Comparison of ENCODE assay signal across 23 cellular contexts in genomic region chr1:143691400-143691891, GRCh38.
DNase-seq lines count a peak whose midpoint lies in the region; ATAC-seq and TF ChIP-seq lines count a peak whose summit lies in the region.
"Had no signal": no experiment of that assay in that cellular context is flagged by ENCODE, and none has a peak within 500 bp of the region (broad histone marks: within the 10 kb centered on the region; RNA-seq: fewer than 3 reads in every experiment).

No MANE protein-coding gene starts in this region.

- dilution Hi-C loops in mammary epithelial cell (cut with HindIII; ENCODE audit: low sequenced_read_pairs): no loop called here

- intact Hi-C loops in mammary epithelial cell (cut with micrococcal nuclease): no loop called here

- H3K79me2 ChIP-seq in mammary epithelial cell (ENCODE audit: insufficient read depth, low read length): no peaks in the 10 kb centered on the region
- no peaks in the 10 kb centered on the region for H3K79me2 ChIP-seq in osteoblast (ENCODE audit: insufficient read depth, low read length)

- no peaks in the 10 kb centered on the region; the same call in 1 of the 2 replicates for H3K27me3 ChIP-seq in MG63
- peaks cover 2% of the 10 kb centered on the region for H3K27me3 ChIP-seq in mammary epithelial cell (ENCODE audit: insufficient read depth, low read length)
- no peaks in the 10 kb centered on the region for H3K27me3 ChIP-seq in osteoblast (ENCODE audit: insufficient read depth, low read length)

- TSS peak; percentile 85 for BruUV-seq in mammary epithelial cell (replicated peaks; lab: Mats Ljungman, UMichigan)

- no peak overlapping the region for H3K27ac ChIP-seq in mammary epithelial cell (ENCODE audit: insufficient read depth, low read depth, low read length)
- no peak overlapping the region for H3K27ac ChIP-seq in osteoblast (ENCODE audit: low read depth, low read length)
- H3K27ac ChIP-seq: heart right ventricle, KMS-11, skin epidermis, VCaP had no signal

- 0% methylated on average over 1 of the region's 27 CpGs for WGBS in mammary epithelial cell (ENCODE audit: low coverage, missing lambda C conversion rate)

- H3K36me3 ChIP-seq in MG63 (no peaks in the 10 kb centered on the region), mammary epithelial cell (ENCODE audit: insufficient read depth, low read length) (no peaks in the 10 kb centered on the region), osteoblast (ENCODE audit: insufficient read depth, low read length) (no peaks in the 10 kb centered on the region)
- H3K36me3 ChIP-seq: heart right ventricle had no signal

- H3K4me3 ChIP-seq in MG63: no peak overlapping the region
- no peak overlapping the region for H3K4me3 ChIP-seq in mammary epithelial cell (replicated peaks in 1 of 3; ENCODE audit: insufficient read depth in 1 of 3, low read depth in 2 of 3, low read length in 3 of 3)
- H3K4me3 ChIP-seq in osteoblast (ENCODE audit: insufficient read depth, low read length): no peak overlapping the region
- H3K4me3 ChIP-seq: heart right ventricle, mucosa of descending colon, skin epidermis had no signal

- H3K4me2 ChIP-seq in mammary epithelial cell (ENCODE audit: insufficient read depth, low read depth, low read length): no peak overlapping the region
- H3K4me2 ChIP-seq in osteoblast (ENCODE audit: insufficient read depth, low read length): no peak overlapping the region
- H3K4me2 ChIP-seq: KMS-11 had no signal

- no peak for ATAC-seq in GM18511 (IDR thresholded peaks at IDR 0.05; ENCODE audit: unreplicated experiment)
- no peak for ATAC-seq in HG03571 (IDR thresholded peaks at IDR 0.05; ENCODE audit: unreplicated experiment)
- ATAC-seq: heart right ventricle; left colon; mucosa of descending colon; stimulated activated effector memory CD8-positive, alpha-beta T cell treated with anti-CD3 and anti-CD28 coated beads, Interleukin-12 subunit alpha, Interleukin-12 subunit beta, amount 100 ng/mL, for 72 hours had no signal

- in situ Hi-C loops in mammary epithelial cell (cut with MboI; ENCODE audit: low sequenced_read_pairs in 2 of 2): no loop called here

- H3K9ac ChIP-seq in mammary epithelial cell (ENCODE audit: insufficient read depth, low read length): no peak overlapping the region
- H3K9ac ChIP-seq: KMS-11 had no signal

- CTCF ChIA-PET in mammary epithelial cell (lab: Charles Lee; ENCODE audit: low non-redundant PET): no interaction called here

- no peaks in the 10 kb centered on the region for H4K20me1 ChIP-seq in mammary epithelial cell (ENCODE audit: insufficient read depth, low read length)
- H4K20me1 ChIP-seq in osteoblast (ENCODE audit: insufficient read depth, low read length): no peaks in the 10 kb centered on the region

- H2AFZ ChIP-seq in mammary epithelial cell (ENCODE audit: low read depth, low read length) (no peak overlapping the region), osteoblast (ENCODE audit: low read length) (no peak overlapping the region)

- TF ChIP-seq CTCF in mammary epithelial cell (conservative IDR thresholded peaks at IDR 0.05 in 1 of 2, IDR thresholded peaks at IDR 0.05 in 1 of 2; ENCODE audit: extremely low read depth in 1 of 2, insufficient read depth in 1 of 2, low read depth in 1 of 2, low read length in 2 of 2): no peak
- no peak for TF ChIP-seq CTCF in osteoblast (IDR thresholded peaks at IDR 0.05; ENCODE audit: extremely low read depth, low read depth, low read length)

- DNase-seq in NCI-H748 (lab: John Stamatoyannopoulos, UW; ENCODE audit: unreplicated experiment) (peak; percentile 37), NCI-H748 treated with DMSO at 0.1 percent for 48 hours (lab: John Stamatoyannopoulos, UW) (no peak), MG63 (peak; percentile 69), mammary epithelial cell (peak; percentile 50), osteoblast (ENCODE audit: insufficient read length, low spot score, missing footprints) (peak; percentile 71), Kasumi-1 (lab: John Stamatoyannopoulos, UW) (no peak)
- DNase-seq: 8988T; activated CD8-positive, alpha-beta memory T cell treated with anti-CD3 and anti-CD28 coated beads for 24 hours; CD4-positive, alpha-beta memory T cell; cortex of kidney; DND-41; heart right ventricle; left colon; mucosa of descending colon; NCI-H146; NCI-H446 treated with DMSO at 0.1 percent for 48 hours; trophoblast cell had no signal

- H3K9me3 ChIP-seq in MG63 (no peaks in the 10 kb centered on the region), mammary epithelial cell (replicated peaks; ENCODE audit: insufficient read depth, low read length) (no peaks in the 10 kb centered on the region), osteoblast (ENCODE audit: low read depth, low read length) (no peaks in the 10 kb centered on the region)
- H3K9me3 ChIP-seq: heart right ventricle, mucosa of descending colon had no signal

- H3K4me1 ChIP-seq in mammary epithelial cell (ENCODE audit: insufficient read depth, low read length) (no peaks in the 10 kb centered on the region), osteoblast (ENCODE audit: insufficient read depth, low read length) (no peaks in the 10 kb centered on the region)
- H3K4me1 ChIP-seq: heart right ventricle had no signal

Comparison
In these comparisons a context has a peak if more than half of its experiments do, and no peak if none do; other contexts are left out.
1. DNase-seq: peak in NCI-H748 (single experiment), MG63 (single experiment), mammary epithelial cell (single experiment) and osteoblast (single experiment); none in NCI-H748 treated with DMSO at 0.1 percent for 48 hours (single experiment) and Kasumi-1 (0 of 2).